2 cellular contexts compared by ENCODE assay signal in the genomic region with DNA sequence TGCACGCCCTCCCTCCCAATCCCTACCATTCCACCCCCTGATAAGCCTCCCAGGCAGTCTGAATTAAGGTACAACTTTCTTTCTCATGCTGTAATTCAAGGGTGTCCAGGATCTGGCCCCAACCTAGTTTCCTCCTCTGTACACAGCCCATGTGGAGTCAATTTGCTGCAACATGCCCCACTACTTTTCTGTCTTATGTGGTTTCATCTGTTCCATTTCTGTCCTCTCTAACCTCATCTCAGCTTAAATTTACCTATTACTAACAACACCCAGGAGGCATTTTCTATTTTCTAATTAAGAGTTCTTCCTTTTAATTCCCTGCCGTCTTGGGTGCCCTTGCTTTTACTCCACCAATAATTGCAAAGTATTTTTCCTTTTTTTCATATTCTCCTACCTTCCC.
TF ChIP-seq lines count a peak whose summit lies in the region.

No MANE protein-coding gene starts in this region.

TF ChIP-seq in SK-N-SH treated with all-trans-retinoic acid at 6 μM for 48 hours, 23 proteins besides CTCF, POLR2A, EP300 and RAD21 (continued from another document):
- TF ChIP-seq POU6F1 (CRISPR knock-in tag; IDR thresholded peaks at IDR 0.05; ENCODE audit: borderline replicate concordance, low read depth) (no peak), TCF4 (CRISPR knock-in tag; IDR thresholded peaks at IDR 0.05; ENCODE audit: borderline replicate concordance) (no peak), BACH2 (CRISPR knock-in tag; IDR thresholded peaks at IDR 0.05; ENCODE audit: borderline replicate concordance) (no peak), ZC3H10 (CRISPR knock-in tag; IDR thresholded peaks at IDR 0.05) (no peak), ZNF8 (CRISPR knock-in tag; IDR thresholded peaks at IDR 0.05) (no peak), GLIS3 (CRISPR knock-in tag; IDR thresholded peaks at IDR 0.05) (no peak), OSR1 (CRISPR knock-in tag; IDR thresholded peaks at IDR 0.05) (no peak), ZFP3 (CRISPR knock-in tag; IDR thresholded peaks at IDR 0.05) (no peak), TOX (CRISPR knock-in tag; IDR thresholded peaks at IDR 0.05; ENCODE audit: borderline replicate concordance) (no peak), SNAI2 (CRISPR knock-in tag; IDR thresholded peaks at IDR 0.05) (no peak), ARNTL (CRISPR knock-in tag; IDR thresholded peaks at IDR 0.05; ENCODE audit: borderline replicate concordance, low read depth) (no peak), RARB (CRISPR knock-in tag; IDR thresholded peaks at IDR 0.05) (no peak), PPARA (CRISPR knock-in tag; IDR thresholded peaks at IDR 0.05; ENCODE audit: borderline replicate concordance) (no peak), ZNF565 (CRISPR knock-in tag; conservative IDR thresholded peaks at IDR 0.05; ENCODE audit: low read depth) (no peak)
- TF ChIP-seq, protein P1, sequence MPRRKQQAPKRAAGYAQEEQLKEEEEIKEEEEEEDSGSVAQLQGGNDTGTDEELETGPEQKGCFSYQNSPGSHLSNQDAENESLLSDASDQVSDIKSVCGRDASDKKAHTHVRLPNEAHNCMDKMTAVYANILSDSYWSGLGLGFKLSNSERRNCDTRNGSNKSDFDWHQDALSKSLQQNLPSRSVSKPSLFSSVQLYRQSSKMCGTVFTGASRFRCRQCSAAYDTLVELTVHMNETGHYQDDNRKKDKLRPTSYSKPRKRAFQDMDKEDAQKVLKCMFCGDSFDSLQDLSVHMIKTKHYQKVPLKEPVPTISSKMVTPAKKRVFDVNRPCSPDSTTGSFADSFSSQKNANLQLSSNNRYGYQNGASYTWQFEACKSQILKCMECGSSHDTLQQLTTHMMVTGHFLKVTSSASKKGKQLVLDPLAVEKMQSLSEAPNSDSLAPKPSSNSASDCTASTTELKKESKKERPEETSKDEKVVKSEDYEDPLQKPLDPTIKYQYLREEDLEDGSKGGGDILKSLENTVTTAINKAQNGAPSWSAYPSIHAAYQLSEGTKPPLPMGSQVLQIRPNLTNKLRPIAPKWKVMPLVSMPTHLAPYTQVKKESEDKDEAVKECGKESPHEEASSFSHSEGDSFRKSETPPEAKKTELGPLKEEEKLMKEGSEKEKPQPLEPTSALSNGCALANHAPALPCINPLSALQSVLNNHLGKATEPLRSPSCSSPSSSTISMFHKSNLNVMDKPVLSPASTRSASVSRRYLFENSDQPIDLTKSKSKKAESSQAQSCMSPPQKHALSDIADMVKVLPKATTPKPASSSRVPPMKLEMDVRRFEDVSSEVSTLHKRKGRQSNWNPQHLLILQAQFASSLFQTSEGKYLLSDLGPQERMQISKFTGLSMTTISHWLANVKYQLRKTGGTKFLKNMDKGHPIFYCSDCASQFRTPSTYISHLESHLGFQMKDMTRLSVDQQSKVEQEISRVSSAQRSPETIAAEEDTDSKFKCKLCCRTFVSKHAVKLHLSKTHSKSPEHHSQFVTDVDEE (CRISPR knock-in tag; IDR thresholded peaks at IDR 0.05), result no peak
- TF ChIP-seq, protein P2, sequence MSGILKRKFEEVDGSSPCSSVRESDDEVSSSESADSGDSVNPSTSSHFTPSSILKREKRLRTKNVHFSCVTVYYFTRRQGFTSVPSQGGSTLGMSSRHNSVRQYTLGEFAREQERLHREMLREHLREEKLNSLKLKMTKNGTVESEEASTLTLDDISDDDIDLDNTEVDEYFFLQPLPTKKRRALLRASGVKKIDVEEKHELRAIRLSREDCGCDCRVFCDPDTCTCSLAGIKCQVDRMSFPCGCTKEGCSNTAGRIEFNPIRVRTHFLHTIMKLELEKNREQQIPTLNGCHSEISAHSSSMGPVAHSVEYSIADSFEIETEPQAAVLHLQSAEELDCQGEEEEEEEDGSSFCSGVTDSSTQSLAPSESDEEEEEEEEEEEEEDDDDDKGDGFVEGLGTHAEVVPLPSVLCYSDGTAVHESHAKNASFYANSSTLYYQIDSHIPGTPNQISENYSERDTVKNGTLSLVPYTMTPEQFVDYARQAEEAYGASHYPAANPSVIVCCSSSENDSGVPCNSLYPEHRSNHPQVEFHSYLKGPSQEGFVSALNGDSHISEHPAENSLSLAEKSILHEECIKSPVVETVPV (CRISPR knock-in tag; IDR thresholded peaks at IDR 0.05), result no peak
- TF ChIP-seq, protein P3, sequence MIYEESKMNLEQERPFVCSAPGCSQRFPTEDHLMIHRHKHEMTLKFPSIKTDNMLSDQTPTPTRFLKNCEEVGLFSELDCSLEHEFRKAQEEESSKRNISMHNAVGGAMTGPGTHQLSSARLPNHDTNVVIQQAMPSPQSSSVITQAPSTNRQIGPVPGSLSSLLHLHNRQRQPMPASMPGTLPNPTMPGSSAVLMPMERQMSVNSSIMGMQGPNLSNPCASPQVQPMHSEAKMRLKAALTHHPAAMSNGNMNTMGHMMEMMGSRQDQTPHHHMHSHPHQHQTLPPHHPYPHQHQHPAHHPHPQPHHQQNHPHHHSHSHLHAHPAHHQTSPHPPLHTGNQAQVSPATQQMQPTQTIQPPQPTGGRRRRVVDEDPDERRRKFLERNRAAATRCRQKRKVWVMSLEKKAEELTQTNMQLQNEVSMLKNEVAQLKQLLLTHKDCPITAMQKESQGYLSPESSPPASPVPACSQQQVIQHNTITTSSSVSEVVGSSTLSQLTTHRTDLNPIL (CRISPR knock-in tag; IDR thresholded peaks at IDR 0.05; ENCODE audit: low read depth), result no peak

TF ChIP-seq in SK-N-SH, 30 proteins besides CTCF, POLR2A, EP300 and RAD21 (continued from another document):
- TF ChIP-seq, protein P4, sequence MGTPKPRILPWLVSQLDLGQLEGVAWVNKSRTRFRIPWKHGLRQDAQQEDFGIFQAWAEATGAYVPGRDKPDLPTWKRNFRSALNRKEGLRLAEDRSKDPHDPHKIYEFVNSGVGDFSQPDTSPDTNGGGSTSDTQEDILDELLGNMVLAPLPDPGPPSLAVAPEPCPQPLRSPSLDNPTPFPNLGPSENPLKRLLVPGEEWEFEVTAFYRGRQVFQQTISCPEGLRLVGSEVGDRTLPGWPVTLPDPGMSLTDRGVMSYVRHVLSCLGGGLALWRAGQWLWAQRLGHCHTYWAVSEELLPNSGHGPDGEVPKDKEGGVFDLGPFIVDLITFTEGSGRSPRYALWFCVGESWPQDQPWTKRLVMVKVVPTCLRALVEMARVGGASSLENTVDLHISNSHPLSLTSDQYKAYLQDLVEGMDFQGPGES (IDR thresholded peaks at IDR 0.05; ENCODE audit: low read depth, low read length), result no peak
- TF ChIP-seq TCF12 (IDR thresholded peaks at IDR 0.05), result no peak
- TF ChIP-seq FOSL2 (IDR thresholded peaks at IDR 0.05; ENCODE audit: borderline replicate concordance, low read depth), result no peak
